Comparison of ENCODE assay signal across 11 cellular contexts in the genomic region with DNA sequence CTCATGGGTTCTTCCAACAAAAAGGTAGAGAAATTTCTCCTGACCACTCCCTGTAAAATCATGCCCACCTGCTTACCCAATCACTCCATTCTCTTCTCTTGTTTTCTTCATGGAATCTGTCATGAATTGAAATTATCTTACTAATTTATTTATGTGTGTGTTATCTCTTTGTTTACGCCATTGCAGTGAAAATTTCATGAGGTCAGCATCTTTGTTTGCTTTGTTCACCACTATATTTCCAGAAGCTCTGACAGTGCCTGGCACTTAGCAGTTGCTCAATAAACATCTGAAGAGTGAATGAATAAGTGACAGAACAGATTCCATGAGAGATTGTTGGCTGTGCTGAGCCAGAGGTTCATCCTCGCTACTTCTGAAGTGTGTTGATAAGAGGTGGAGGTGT.
"Had no signal": no experiment of that assay in that cellular context is flagged by ENCODE, and none has a peak within 500 bp of the region (broad histone marks: within the 10 kb centered on the region; RNA-seq: fewer than 3 reads in every experiment).

No MANE protein-coding gene starts in this region.

- DNase-seq: GM23248, GOT3, H7, H9, HCEC 1CT, HFFc6 had no signal

- ATAC-seq: GM23338, HCT116 had no signal

- H3K4me3 ChIP-seq: GM23248, GM23338, HAP-1 had no signal

- H3K9ac ChIP-seq: GM23248 had no signal

- FAIRE-seq: H1, H54 had no signal

- H3K9me3 ChIP-seq: HAP-1 had no signal

- H3K27ac ChIP-seq: GM23248 had no signal

- H3K36me3 ChIP-seq: HAP-1 had no signal

- H3K4me2 ChIP-seq: GM23338 had no signal

- H2AFZ ChIP-seq: GM23248 had no signal

- H3K4me1 ChIP-seq: HAP-1 had no signal
